In genomic region chr5:146644811-146645210, GRCh38 we compare ENCODE assay signal across 19 cellular contexts.
DNase-seq lines count a peak whose midpoint lies in the region; ATAC-seq, FAIRE-seq and TF ChIP-seq lines count a peak whose summit lies in the region.
"Had no signal": no experiment of that assay in that cellular context is flagged by ENCODE, and none has a peak within 500 bp of the region (broad histone marks: within the 10 kb centered on the region; RNA-seq: fewer than 3 reads in every experiment).

No MANE protein-coding gene starts in this region.

- H3K36me3 ChIP-seq in right lobe of liver (no peaks in the 10 kb centered on the region), HepG2 (replicated peaks in 1 of 2; ENCODE audit: control insufficient read depth in 1 of 2, insufficient read depth in 2 of 2, low read length in 2 of 2) (no peaks in the 10 kb centered on the region)

- ATAC-seq in right lobe of liver (peak; percentile 60 to 93 (median 71)), HepG2 (no peak), sciatic nerve (no peak)
- no peak for ATAC-seq in natural killer cell treated with Interleukin-12 subunit alpha and Interleukin-12 subunit beta and Interleukin-15 and Interleukin-18, amount 100 ng/mL, for 72 hours
- ATAC-seq: Panc1, SK-N-SH treated with all-trans-retinoic acid at 6 μM for 48 hours had no signal

- no peaks in the 10 kb centered on the region for H3K27me3 Mint-ChIP-seq in natural killer cell treated with Interleukin-12 subunit alpha and Interleukin-12 subunit beta and Interleukin-15 and Interleukin-18, amount 100 ng/mL, for 72 hours

- H3K27ac Mint-ChIP-seq in natural killer cell treated with Interleukin-12 subunit alpha and Interleukin-12 subunit beta and Interleukin-15 and Interleukin-18, amount 100 ng/mL, for 72 hours = no peak overlapping the region
- H3K27ac Mint-ChIP-seq: H9, IgD-negative memory B cell had no signal

- TF ChIP-seq RAD21 in HepG2 (CRISPR knock-in tag; IDR thresholded peaks at IDR 0.05) = no peak

- no peak overlapping the region for H3K4me3 Mint-ChIP-seq in natural killer cell treated with Interleukin-12 subunit alpha and Interleukin-12 subunit beta and Interleukin-15 and Interleukin-18, amount 100 ng/mL, for 72 hours
- H3K4me3 Mint-ChIP-seq: H9, IgD-negative memory B cell had no signal

- H3K27me3 ChIP-seq in right lobe of liver (no peaks in the 10 kb centered on the region), HepG2 (ENCODE audit: control insufficient read depth in 1 of 2, insufficient read depth in 2 of 2, low read length in 2 of 2) (no peaks in the 10 kb centered on the region)

- no peaks in the 10 kb centered on the region for H3K79me2 ChIP-seq in HepG2 (ENCODE audit: insufficient read depth, low read length)

- TF ChIP-seq EP300 in HepG2 (IDR thresholded peaks at IDR 0.05; ENCODE audit: low read depth in 2 of 2, low read length in 2 of 2) = no peak
- no peak for TF ChIP-seq EP300 in HepG2 (CRISPR knock-in tag; IDR thresholded peaks at IDR 0.05; ENCODE audit: borderline replicate concordance)

- H3K4me1 Mint-ChIP-seq in natural killer cell treated with Interleukin-12 subunit alpha and Interleukin-12 subunit beta and Interleukin-15 and Interleukin-18, amount 100 ng/mL, for 72 hours (ENCODE audit: low read depth in 2 of 2) = no peaks in the 10 kb centered on the region
- H3K4me1 Mint-ChIP-seq: IgD-negative memory B cell had no signal

- H3K9ac ChIP-seq in HepG2 (ENCODE audit: insufficient read depth, low read depth, low read length) = no peak overlapping the region

- no peak overlapping the region for H3K4me2 ChIP-seq in HepG2 (ENCODE audit: low read depth, low read length)

- no peak overlapping the region for H3K4me3 ChIP-seq in right lobe of liver
- no peak overlapping the region for H3K4me3 ChIP-seq in HepG2 (replicated peaks in 1 of 3; ENCODE audit: insufficient read depth in 1 of 3, low read depth in 2 of 3, low read length in 3 of 3)

- TF ChIP-seq POLR2A in right lobe of liver (IDR thresholded peaks at IDR 0.05) (no peak), HepG2 (IDR thresholded peaks at IDR 0.05; ENCODE audit: insufficient read depth in 1 of 2, low read depth in 2 of 2, low read length in 2 of 2) (no peak)

- peak overlapping the region in 1 of 3 donors; percentile 24 for H3K27ac ChIP-seq in right lobe of liver
- no peak overlapping the region for H3K27ac ChIP-seq in HepG2 (ENCODE audit: extremely low read length, insufficient read depth, low read length)
- H3K27ac ChIP-seq: C4-2B had no signal

- peaks cover 10% of the 10 kb centered on the region for H3K36me3 Mint-ChIP-seq in natural killer cell treated with Interleukin-12 subunit alpha and Interleukin-12 subunit beta and Interleukin-15 and Interleukin-18, amount 100 ng/mL, for 72 hours
- H3K36me3 Mint-ChIP-seq: IgD-negative memory B cell had no signal

- no peaks in the 10 kb centered on the region for H4K20me1 ChIP-seq in HepG2 (ENCODE audit: insufficient read depth, low read length)

- POLR2A ChIA-PET in HepG2 (lab: Yijun Ruan, JAX) = no interaction called here

- in situ Hi-C loops in HepG2 (cut with HindIII; ENCODE audit: extremely low pct_ligation_motif_present, low pct_unique_long_range_greater_than_20kb) = no loop called here

- H3K4me1 ChIP-seq in right lobe of liver (peaks cover 0 to 17% (median 0%) of the 10 kb centered on the region in 4 donors), HepG2 (ENCODE audit: insufficient read depth, low read length) (no peaks in the 10 kb centered on the region)

- CTCF ChIA-PET in HepG2 (lab: Yijun Ruan, JAX; ENCODE audit: low intra/inter-chr PET ratio, low total read pairs) = no interaction called here

- H3K9me3 Mint-ChIP-seq in natural killer cell treated with Interleukin-12 subunit alpha and Interleukin-12 subunit beta and Interleukin-15 and Interleukin-18, amount 100 ng/mL, for 72 hours = no peaks in the 10 kb centered on the region
- H3K9me3 Mint-ChIP-seq: H9, IgD-negative memory B cell had no signal

- TF ChIP-seq CTCF in right lobe of liver (IDR thresholded peaks at IDR 0.05) = no peak
- TF ChIP-seq CTCF in HepG2 (CRISPR knock-in tag; IDR thresholded peaks at IDR 0.05) = no peak

- DNase-seq in right lobe of liver (no peak), HepG2 (ENCODE audit: low spot score) (no peak), NCI-H187 treated with DMSO at 0.1 percent for 48 hours (lab: John Stamatoyannopoulos, UW) (peak; percentile 75), NCI-H345 treated with DMSO at 0.1 percent for 48 hours (lab: John Stamatoyannopoulos, UW; ENCODE audit: unreplicated experiment) (peak; percentile 88), sciatic nerve (ENCODE audit: low spot score) (no peak), retina (no peak)
- DNase-seq in natural killer cell treated with Interleukin-12 subunit alpha and Interleukin-12 subunit beta and Interleukin-15 and Interleukin-18, amount 100 ng/mL, for 72 hours (ENCODE audit: low spot score) = no peak
- DNase-seq: DMS 273 treated with DMSO at 0.1 percent for 48 hours, H9, MM.1S, NCI-H146, NCI-H226, Right ventricle myocardium superior, T-helper 1 cell, T1000 had no signal

- intact Hi-C loops in right lobe of liver (cut with DNase I) = no loop called here
- intact Hi-C loops in HepG2 (cut with micrococcal nuclease; ENCODE audit: unreplicated experiment) = no loop called here
- intact Hi-C loops in sciatic nerve (cut with DNase I) = no loop called here

- H3K9me3 ChIP-seq in right lobe of liver (no peaks in the 10 kb centered on the region), HepG2 (ENCODE audit: low read length) (no peaks in the 10 kb centered on the region)

- no peak overlapping the region for H2AFZ ChIP-seq in HepG2 (ENCODE audit: low read length)

- 25% methylated on average over 3 of the region's 3 CpGs for WGBS in right lobe of liver (ENCODE audit: insufficient coverage, low coverage, low lambda C conversion rate, missing lambda C conversion rate)
- 37% methylated on average over 3 of the region's 3 CpGs for WGBS in HepG2 (ENCODE audit: low lambda C conversion rate)

- FAIRE-seq in HepG2 (lab: Jason Lieb, UNC) = no peak

- no TSS peak for BruUV-seq in HepG2 (replicated peaks; lab: Mats Ljungman, UMichigan)

TF ChIP-seq in HepG2, 621 proteins besides CTCF, POLR2A, EP300 and RAD21:
- no peak for TF ChIP-seq FLYWCH1 (CRISPR knock-in tag; IDR thresholded peaks at IDR 0.05)
- no peak for TF ChIP-seq TCF7L2 (IDR thresholded peaks at IDR 0.05; ENCODE audit: low read depth, low read length)
- TF ChIP-seq ZFYVE20 (CRISPR knock-in tag; IDR thresholded peaks at IDR 0.05; ENCODE audit: borderline replicate concordance, low read depth) = no peak
- no peak for TF ChIP-seq MTF1 (CRISPR knock-in tag; IDR thresholded peaks at IDR 0.05)
- TF ChIP-seq HDAC6 (IDR thresholded peaks at IDR 0.05; ENCODE audit: low read depth, low read length) = no peak
- no peak for TF ChIP-seq ASH2L (IDR thresholded peaks at IDR 0.05; ENCODE audit: insufficient read length, low read depth, low read length)
- TF ChIP-seq RARG (CRISPR knock-in tag; IDR thresholded peaks at IDR 0.05; ENCODE audit: low read depth) = no peak
- no peak for TF ChIP-seq GMEB1 (CRISPR knock-in tag; IDR thresholded peaks at IDR 0.05; ENCODE audit: borderline replicate concordance)
- TF ChIP-seq HIC2 (CRISPR knock-in tag; IDR thresholded peaks at IDR 0.05; ENCODE audit: low read depth) = no peak
- TF ChIP-seq KDM5A (IDR thresholded peaks at IDR 0.05; ENCODE audit: borderline replicate concordance, low read length) = no peak
- no peak for TF ChIP-seq ZNF281 (CRISPR knock-in tag; IDR thresholded peaks at IDR 0.05; ENCODE audit: borderline replicate concordance)

Comparison
In these comparisons a context has a peak if more than half of its experiments do, and no peak if none do; other contexts are left out.
1. ATAC-seq: peak in right lobe of liver (4 of 4); none in HepG2 (single experiment), sciatic nerve (single experiment) and natural killer cell treated with Interleukin-12 subunit alpha and Interleukin-12 subunit beta and Interleukin-15 and Interleukin-18, amount 100 ng/mL, for 72 hours (0 of 2).
2. DNase-seq: peak in NCI-H187 treated with DMSO at 0.1 percent for 48 hours (single experiment) and NCI-H345 treated with DMSO at 0.1 percent for 48 hours (single experiment); none in right lobe of liver (0 of 3), HepG2 (single experiment), sciatic nerve (single experiment), retina (single experiment) and natural killer cell treated with Interleukin-12 subunit alpha and Interleukin-12 subunit beta and Interleukin-15 and Interleukin-18, amount 100 ng/mL, for 72 hours (single experiment).